ENCODE assay signal across 8 cellular contexts in the genomic region with DNA sequence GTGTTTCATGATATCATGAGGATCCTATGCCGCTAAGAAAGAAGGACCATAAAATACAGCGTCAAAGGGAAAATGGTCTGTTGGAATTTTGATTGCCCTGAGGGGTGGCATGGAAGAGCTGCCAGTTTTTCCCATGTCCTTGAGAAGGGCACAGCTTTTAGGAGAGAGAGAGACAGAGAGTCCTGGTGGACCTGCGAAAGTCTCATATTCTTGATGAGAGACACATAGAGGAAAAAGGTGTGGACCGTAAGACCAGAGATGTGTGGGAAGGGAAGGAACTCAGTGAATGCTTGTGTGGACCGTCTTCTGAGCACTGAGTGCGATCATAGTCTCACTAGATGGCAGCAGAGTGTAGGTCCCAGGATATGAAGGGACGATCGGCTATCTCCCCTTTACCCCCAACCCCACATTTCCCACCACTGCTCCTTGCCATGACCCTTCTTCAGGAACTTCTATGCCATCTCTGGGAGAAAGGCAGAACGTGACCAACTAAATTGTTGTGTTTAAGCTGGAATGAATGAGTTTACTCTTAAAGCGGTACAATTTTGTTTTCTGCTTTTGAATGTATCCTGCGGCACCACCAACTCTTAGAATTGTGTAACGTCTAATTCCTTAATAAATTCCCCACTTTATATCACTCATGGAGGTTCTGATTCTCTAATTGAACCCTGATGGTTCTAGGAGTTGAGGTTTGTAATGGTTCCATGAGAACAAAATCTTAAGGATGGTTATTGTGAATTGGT.
DNase-seq lines count a peak whose midpoint lies in the region; ATAC-seq and TF ChIP-seq lines count a peak whose summit lies in the region.

No MANE protein-coding gene starts in this region.

- CTCF ChIA-PET in GM10248 (lab: Yijun Ruan, JAX), result interaction anchor here (1.2 to 2.9 kb wide), 8 partner anchors 9 to 522 kb away, joined by 3 to 16 read pairs (median 4); no protein-coding TSS in a partner anchor

- TF ChIP-seq CTCF in GM10248 (IDR thresholded peaks at IDR 0.05; ENCODE audit: control extremely low read depth, extremely low read depth, low read depth, missing control alignments) (peak; percentile 58), liver (IDR thresholded peaks at IDR 0.05; ENCODE audit: low read depth, low read length, missing input control) (peak; percentile 43)

- no peaks in the 10 kb centered on the region for H3K36me3 ChIP-seq in liver (ENCODE audit: control insufficient read depth in 4 of 4, insufficient read depth in 3 of 4, low read depth in 1 of 4, low read length in 3 of 4)

- TF ChIP-seq RAD21 in liver (IDR thresholded peaks at IDR 0.05), result peak; percentile 66 to 74

- no peaks in the 10 kb centered on the region for H3K4me1 ChIP-seq in liver (ENCODE audit: control insufficient read depth in 4 of 4, insufficient read depth in 4 of 4, low read length in 3 of 4)

- peaks cover 0 to 3% (median 0%) of the 10 kb centered on the region in 4 donors for H3K27me3 ChIP-seq in liver (ENCODE audit: control insufficient read depth in 4 of 4, insufficient read depth in 4 of 4, low read length in 3 of 4)

- in situ Hi-C loops in T47D (cut with HindIII; ENCODE audit: low pct_unique_long_range_greater_than_20kb, low sequenced_read_pairs), result no loop called here

- H3K4me3 ChIP-seq in liver (ENCODE audit: low read depth in 1 of 3, low read length in 3 of 3), result no peak overlapping the region

- ATAC-seq in HG02678 (IDR thresholded peaks at IDR 0.05; ENCODE audit: unreplicated experiment), result peak; percentile 67

- POLR2A ChIA-PET in GM10248 (lab: Yijun Ruan, JAX), result no interaction called here

- WGBS in liver, result 35% methylated on average over 12 of the region's 12 CpGs

- H3K9me3 ChIP-seq in liver (ENCODE audit: control insufficient read depth in 4 of 4, low read length in 3 of 4), result no peaks in the 10 kb centered on the region

- DNase-seq in AG08396 (ENCODE audit: low spot score), result peak; percentile 29
- DNase-seq in GM10248 (ENCODE audit: extremely low spot score), result peak; percentile 35
- DNase-seq in NCI-H345 treated with DMSO at 0.1 percent for 48 hours (lab: John Stamatoyannopoulos, UW; ENCODE audit: unreplicated experiment), result peak; percentile 24
- peak; percentile 4 to 67 for DNase-seq in T47D (ENCODE audit: low read depth in 1 of 2, low spot score in 1 of 2)
- DNase-seq in activated CD8-positive, alpha-beta memory T cell treated with anti-CD3 and anti-CD28 coated beads for 24 hours, result no peak
- no peak for DNase-seq in stimulated activated naive CD4-positive, alpha-beta T cell (lab: John Stamatoyannopoulos, UW)

- no peak overlapping the region for H3K27ac ChIP-seq in liver (ENCODE audit: low read depth in 1 of 2, low read length in 2 of 2)

- no peak overlapping the region for H3K9ac ChIP-seq in liver (ENCODE audit: low read depth in 1 of 2, low read length in 2 of 2)

TF ChIP-seq in liver, 16 proteins besides CTCF, POLR2A, EP300 and RAD21:
- TF ChIP-seq TAF1 (conservative IDR thresholded peaks at IDR 0.05) (no peak), GABPA (IDR thresholded peaks at IDR 0.05 in 1 of 2, conservative IDR thresholded peaks at IDR 0.05 in 1 of 2) (no peak), SP1 (IDR thresholded peaks at IDR 0.05) (no peak), HNF4G (IDR thresholded peaks at IDR 0.05) (no peak), NR2F2 (IDR thresholded peaks at IDR 0.05) (no peak), RXRA (IDR thresholded peaks at IDR 0.05) (no peak), EGR1 (IDR thresholded peaks at IDR 0.05; ENCODE audit: low read depth in 2 of 2) (no peak), JUND (IDR thresholded peaks at IDR 0.05) (no peak), HNF4A (conservative IDR thresholded peaks at IDR 0.05) (no peak), YY1 (IDR thresholded peaks at IDR 0.05) (no peak), FOXA2 (IDR thresholded peaks at IDR 0.05) (no peak), FOXA1 (IDR thresholded peaks at IDR 0.05) (no peak)
- TF ChIP-seq, protein P1, sequence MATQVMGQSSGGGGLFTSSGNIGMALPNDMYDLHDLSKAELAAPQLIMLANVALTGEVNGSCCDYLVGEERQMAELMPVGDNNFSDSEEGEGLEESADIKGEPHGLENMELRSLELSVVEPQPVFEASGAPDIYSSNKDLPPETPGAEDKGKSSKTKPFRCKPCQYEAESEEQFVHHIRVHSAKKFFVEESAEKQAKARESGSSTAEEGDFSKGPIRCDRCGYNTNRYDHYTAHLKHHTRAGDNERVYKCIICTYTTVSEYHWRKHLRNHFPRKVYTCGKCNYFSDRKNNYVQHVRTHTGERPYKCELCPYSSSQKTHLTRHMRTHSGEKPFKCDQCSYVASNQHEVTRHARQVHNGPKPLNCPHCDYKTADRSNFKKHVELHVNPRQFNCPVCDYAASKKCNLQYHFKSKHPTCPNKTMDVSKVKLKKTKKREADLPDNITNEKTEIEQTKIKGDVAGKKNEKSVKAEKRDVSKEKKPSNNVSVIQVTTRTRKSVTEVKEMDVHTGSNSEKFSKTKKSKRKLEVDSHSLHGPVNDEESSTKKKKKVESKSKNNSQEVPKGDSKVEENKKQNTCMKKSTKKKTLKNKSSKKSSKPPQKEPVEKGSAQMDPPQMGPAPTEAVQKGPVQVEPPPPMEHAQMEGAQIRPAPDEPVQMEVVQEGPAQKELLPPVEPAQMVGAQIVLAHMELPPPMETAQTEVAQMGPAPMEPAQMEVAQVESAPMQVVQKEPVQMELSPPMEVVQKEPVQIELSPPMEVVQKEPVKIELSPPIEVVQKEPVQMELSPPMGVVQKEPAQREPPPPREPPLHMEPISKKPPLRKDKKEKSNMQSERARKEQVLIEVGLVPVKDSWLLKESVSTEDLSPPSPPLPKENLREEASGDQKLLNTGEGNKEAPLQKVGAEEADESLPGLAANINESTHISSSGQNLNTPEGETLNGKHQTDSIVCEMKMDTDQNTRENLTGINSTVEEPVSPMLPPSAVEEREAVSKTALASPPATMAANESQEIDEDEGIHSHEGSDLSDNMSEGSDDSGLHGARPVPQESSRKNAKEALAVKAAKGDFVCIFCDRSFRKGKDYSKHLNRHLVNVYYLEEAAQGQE (IDR thresholded peaks at IDR 0.05), result no peak
- TF ChIP-seq, protein P2, sequence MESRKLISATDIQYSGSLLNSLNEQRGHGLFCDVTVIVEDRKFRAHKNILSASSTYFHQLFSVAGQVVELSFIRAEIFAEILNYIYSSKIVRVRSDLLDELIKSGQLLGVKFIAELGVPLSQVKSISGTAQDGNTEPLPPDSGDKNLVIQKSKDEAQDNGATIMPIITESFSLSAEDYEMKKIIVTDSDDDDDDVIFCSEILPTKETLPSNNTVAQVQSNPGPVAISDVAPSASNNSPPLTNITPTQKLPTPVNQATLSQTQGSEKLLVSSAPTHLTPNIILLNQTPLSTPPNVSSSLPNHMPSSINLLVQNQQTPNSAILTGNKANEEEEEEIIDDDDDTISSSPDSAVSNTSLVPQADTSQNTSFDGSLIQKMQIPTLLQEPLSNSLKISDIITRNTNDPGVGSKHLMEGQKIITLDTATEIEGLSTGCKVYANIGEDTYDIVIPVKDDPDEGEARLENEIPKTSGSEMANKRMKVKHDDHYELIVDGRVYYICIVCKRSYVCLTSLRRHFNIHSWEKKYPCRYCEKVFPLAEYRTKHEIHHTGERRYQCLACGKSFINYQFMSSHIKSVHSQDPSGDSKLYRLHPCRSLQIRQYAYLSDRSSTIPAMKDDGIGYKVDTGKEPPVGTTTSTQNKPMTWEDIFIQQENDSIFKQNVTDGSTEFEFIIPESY (IDR thresholded peaks at IDR 0.05), result no peak
- TF ChIP-seq, protein P3, sequence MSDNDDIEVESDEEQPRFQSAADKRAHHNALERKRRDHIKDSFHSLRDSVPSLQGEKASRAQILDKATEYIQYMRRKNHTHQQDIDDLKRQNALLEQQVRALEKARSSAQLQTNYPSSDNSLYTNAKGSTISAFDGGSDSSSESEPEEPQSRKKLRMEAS (IDR thresholded peaks at IDR 0.05), result no peak
- TF ChIP-seq, protein P4, sequence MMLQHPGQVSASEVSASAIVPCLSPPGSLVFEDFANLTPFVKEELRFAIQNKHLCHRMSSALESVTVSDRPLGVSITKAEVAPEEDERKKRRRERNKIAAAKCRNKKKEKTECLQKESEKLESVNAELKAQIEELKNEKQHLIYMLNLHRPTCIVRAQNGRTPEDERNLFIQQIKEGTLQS (IDR thresholded peaks at IDR 0.05), result no peak

Comparison
In these comparisons a context has a peak if more than half of its experiments do, and no peak if none do; other contexts are left out.
1. DNase-seq: peak in AG08396 (single experiment), GM10248 (single experiment), NCI-H345 treated with DMSO at 0.1 percent for 48 hours (single experiment) and T47D (2 of 2); none in activated CD8-positive, alpha-beta memory T cell treated with anti-CD3 and anti-CD28 coated beads for 24 hours (single experiment) and stimulated activated naive CD4-positive, alpha-beta T cell (0 of 6).